ENCODE assay signal across 8 cellular contexts in genomic region chr6:4774715-4775590, GRCh38. TPM values are rescaled to one million over a fixed set of nuclear protein-coding genes. Genes with fewer than 3 reads are reported as not detected.
DNase-seq lines count a peak whose midpoint lies in the region; ATAC-seq and TF ChIP-seq lines count a peak whose summit lies in the region.

No MANE protein-coding gene starts in this region.

- H3K27me3 Mint-ChIP-seq in activated T-cell treated with anti-CD3 and anti-CD28 coated beads, Interleukin-2, amount 50 U/mL, for 72 hours (ENCODE audit: low read depth), result peaks cover 13% of the 10 kb centered on the region

- H3K9me3 Mint-ChIP-seq in activated T-cell treated with anti-CD3 and anti-CD28 coated beads, Interleukin-2, amount 50 U/mL, for 72 hours, result peaks cover 6 to 8% of the 10 kb centered on the region in 2 donors

- peak overlapping the region; percentile 90 to 97 for H3K4me3 Mint-ChIP-seq in activated T-cell treated with anti-CD3 and anti-CD28 coated beads, Interleukin-2, amount 50 U/mL, for 72 hours

- ATAC-seq in activated T-cell treated with anti-CD3 and anti-CD28 coated beads, Interleukin-2, amount 50 U/mL, for 72 hours (replicated peaks in 1 of 2), result no peak
- ATAC-seq in omental fat pad (ENCODE audit: low FRiP score) (peak; percentile 41), GM19467 (IDR thresholded peaks at IDR 0.05; ENCODE audit: unreplicated experiment) (no peak)

- peaks cover 11 to 22% of the 10 kb centered on the region in 2 donors for H3K36me3 Mint-ChIP-seq in activated T-cell treated with anti-CD3 and anti-CD28 coated beads, Interleukin-2, amount 50 U/mL, for 72 hours (ENCODE audit: insufficient read depth in 2 of 2)

- DNase-seq in DMS53 (lab: John Stamatoyannopoulos, UW) (peak; percentile 73), KBM-7 (peak; percentile 68), foreskin fibroblast (peak in 1 of 2 donors; percentile 18), omental fat pad (ENCODE audit: low spot score) (no peak), NCI-H146 (lab: John Stamatoyannopoulos, UW) (no peak), NCI-H1092 treated with DMSO at 0.1 percent for 48 hours (lab: John Stamatoyannopoulos, UW) (no peak)
- peak; percentile 18 to 29 for DNase-seq in activated T-cell treated with anti-CD3 and anti-CD28 coated beads, Interleukin-2, amount 50 U/mL, for 72 hours

- TF ChIP-seq CTCF in foreskin fibroblast (IDR thresholded peaks at IDR 0.05; ENCODE audit: low read depth, low read length) (no peak), omental fat pad (IDR thresholded peaks at IDR 0.05) (no peak)

- H3K4me3 ChIP-seq in foreskin fibroblast (ENCODE audit: low read depth in 1 of 2, low read length in 2 of 2), result peak overlapping the region; percentile 51 to 59

- peak overlapping the region; percentile 81 for H3K27ac Mint-ChIP-seq in activated T-cell treated with anti-CD3 and anti-CD28 coated beads, Interleukin-2, amount 50 U/mL, for 72 hours

- H3K4me1 Mint-ChIP-seq in activated T-cell treated with anti-CD3 and anti-CD28 coated beads, Interleukin-2, amount 50 U/mL, for 72 hours (ENCODE audit: low read depth), result peaks cover 43% of the 10 kb centered on the region

- in situ Hi-C loops in KBM-7 (cut with MboI; ENCODE audit: low pct_unique_long_range_greater_than_20kb, low sequenced_read_pairs), result no loop called here

RNA-seq across cellular contexts. Expression of gene CDYL, which starts 1.3 kb away (rescaled TPM):
- 10 to 100 TPM; 39.2 to 40.8 TPM for total RNA-seq in activated T-cell treated with anti-CD3 and anti-CD28 coated beads, Interleukin-2, amount 50 U/mL, for 72 hours
- total RNA-seq in omental fat pad, result 10 to 100 TPM; 32.2 to 34.5 (median 33.0) TPM

Comparison
In these comparisons a context has a peak if more than half of its experiments do, and no peak if none do; other contexts are left out.
1. DNase-seq: peak in DMS53 (single experiment), KBM-7 (single experiment) and activated T-cell treated with anti-CD3 and anti-CD28 coated beads, Interleukin-2, amount 50 U/mL, for 72 hours (2 of 2); none in omental fat pad (single experiment), NCI-H146 (single experiment) and NCI-H1092 treated with DMSO at 0.1 percent for 48 hours (single experiment).